8 cellular contexts compared by ENCODE assay signal in genomic region chr9:127869310-127870152, GRCh38. TPM values are rescaled to one million over a fixed set of nuclear protein-coding genes. Genes with fewer than 3 reads are reported as not detected.
DNase-seq lines count a peak whose midpoint lies in the region; ATAC-seq, FAIRE-seq and TF ChIP-seq lines count a peak whose summit lies in the region.

No MANE protein-coding gene starts in this region.

- no peak overlapping the region for H3K27ac Mint-ChIP-seq in CD4-positive, CD25-positive, alpha-beta regulatory T cell

- ATAC-seq in CD4-positive, CD25-positive, alpha-beta regulatory T cell (ENCODE audit: low read depth in 2 of 2) = peak; percentile 66 to 71
- ATAC-seq in GM12878 = peak; percentile 96
- ATAC-seq in GM21360 (IDR thresholded peaks at IDR 0.05; ENCODE audit: unreplicated experiment) = no peak

- in situ Hi-C loops in GM23248 (cut with MboI) = no loop called here
- in situ Hi-C loops in GM12878 (cut with MboI) = no loop called here

- intact Hi-C loops in GM12878 (cut with micrococcal nuclease; ENCODE audit: unreplicated experiment) = loop anchor here (1.0 to 5.0 kb wide), 5 partner anchors 51 to 365 kb away; partner anchors contain the start of genes CDK9 and TOR2A

- no peak overlapping the region for H2AFZ ChIP-seq in GM23248
- no peak overlapping the region for H2AFZ ChIP-seq in GM12878 (ENCODE audit: control insufficient read depth, low read depth, low read length)

- H3K27me3 ChIP-seq in CD4-positive, CD25-positive, alpha-beta regulatory T cell (ENCODE audit: control insufficient read depth, insufficient read depth, low read length) = no peaks in the 10 kb centered on the region
- no peaks in the 10 kb centered on the region for H3K27me3 ChIP-seq in GM23248 (replicated peaks; ENCODE audit: insufficient read depth)
- no peaks in the 10 kb centered on the region for H3K27me3 ChIP-seq in GM12878 (replicated peaks in 1 of 2; ENCODE audit: control insufficient read depth in 2 of 2, insufficient read depth in 2 of 2, low read length in 1 of 2)
- H3K27me3 ChIP-seq in iPS DF 6.9 (ENCODE audit: control insufficient read depth, insufficient read depth, low read length) = no peaks in the 10 kb centered on the region

- no peaks in the 10 kb centered on the region for H3F3A ChIP-seq in GM23248 (ENCODE audit: insufficient read depth)

- H3K9ac ChIP-seq in GM23248 = no peak overlapping the region
- no peak overlapping the region for H3K9ac ChIP-seq in GM12878 (ENCODE audit: control insufficient read depth, insufficient read depth, low read length)

- H3K9me3 Mint-ChIP-seq in CD4-positive, CD25-positive, alpha-beta regulatory T cell = no peaks in the 10 kb centered on the region

- no peak overlapping the region for H3K4me3 Mint-ChIP-seq in CD4-positive, CD25-positive, alpha-beta regulatory T cell

- DNase-seq in CD4-positive, CD25-positive, alpha-beta regulatory T cell = peak; percentile 66 to 67 (median 66)
- DNase-seq in GM23248 (peak; percentile 90), NCI-H1930 (lab: John Stamatoyannopoulos, UW) (peak; percentile 50 to 77), UCSD-AML1 (lab: John Stamatoyannopoulos, UW; ENCODE audit: unreplicated experiment) (peak; percentile 85), GM12878 (ENCODE audit: low read depth, low spot score) (no peak), iPS DF 6.9 (ENCODE audit: low read depth, low spot score) (peak; percentile 54)
- DNase-seq in stimulated activated CD4-positive, alpha-beta T cell treated with anti-CD3 and anti-CD28 coated beads, Interleukin-12 subunit alpha, Interleukin-12 subunit beta, amount 100 ng/mL, for 24 hours (ENCODE audit: low read depth in 2 of 2) = peak; percentile 61 to 84

- peaks cover 4% of the 10 kb centered on the region for H3K4me1 ChIP-seq in CD4-positive, CD25-positive, alpha-beta regulatory T cell (ENCODE audit: control insufficient read depth, insufficient read depth, low read length, poor library complexity, severe bottlenecking)
- peaks cover 8% of the 10 kb centered on the region for H3K4me1 ChIP-seq in GM23248 (ENCODE audit: insufficient read depth)
- H3K4me1 ChIP-seq in GM12878 (ENCODE audit: control insufficient read depth, insufficient read depth, low read length) = peaks cover 22% of the 10 kb centered on the region
- H3K4me1 ChIP-seq in iPS DF 6.9 (ENCODE audit: control insufficient read depth, insufficient read depth, low read length) = 0 out of 2 replicates have a peak, but pooled peaks cover 1% of the 10 kb centered on the region

- no peak for TF ChIP-seq EP300 in GM12878 (IDR thresholded peaks at IDR 0.05; ENCODE audit: borderline replicate concordance in 1 of 2, control insufficient read depth in 1 of 2, low read depth in 2 of 2, low read length in 2 of 2)

- no TSS peak for BruUV-seq in GM12878 (replicated peaks; lab: Mats Ljungman, UMichigan)

- no peaks in the 10 kb centered on the region for H3K36me3 ChIP-seq in CD4-positive, CD25-positive, alpha-beta regulatory T cell (ENCODE audit: control insufficient read depth, insufficient read depth, low read length)
- no peaks in the 10 kb centered on the region for H3K36me3 ChIP-seq in GM23248 (ENCODE audit: low read depth)
- H3K36me3 ChIP-seq in GM12878 (ENCODE audit: control insufficient read depth in 2 of 2, insufficient read depth in 2 of 2, low read length in 1 of 2) = no peaks in the 10 kb centered on the region
- H3K36me3 ChIP-seq in iPS DF 6.9 (ENCODE audit: control insufficient read depth, insufficient read depth, low read length) = peaks cover 4% of the 10 kb centered on the region; the same call in 1 of the 2 replicates

- TF ChIP-seq POLR2A in GM12878 (IDR thresholded peaks at IDR 0.05; ENCODE audit: low read depth, low read length) = no peak

- 54 to 66% methylated on average over 14 to 17 of the region's 18 CpGs for whole genome bisulfite sequencing in GM23248 (ENCODE audit: low coverage in 1 of 2, low lambda C conversion rate in 2 of 2, missing lambda C conversion rate in 2 of 2), 2 experiments
- WGBS in GM12878 (ENCODE audit: insufficient coverage, insufficient replicate concordance, low lambda C conversion rate, missing lambda C conversion rate) = 42% methylated on average over 18 of the region's 18 CpGs
- no CpG with 5 or more reads among the region's 18 CpGs for WGBS in iPS DF 6.9 (ENCODE audit: insufficient coverage, insufficient read length)

- SMC1A ChIA-PET in GM12878 (lab: Charles Lee; ENCODE audit: uncharacterized antibody, unreplicated experiment) = interaction anchor here (0.5 to 2.0 kb wide), 30 partner anchors 13 to 473 kb away, joined by 3 to 20 read pairs (median 4); partner anchors contain the start of genes CDK9, FPGS, PTRH1 and SLC2A8

- H3K27ac ChIP-seq in CD4-positive, CD25-positive, alpha-beta regulatory T cell (ENCODE audit: insufficient read depth, low read length, poor library complexity, severe bottlenecking) = no peak overlapping the region
- H3K27ac ChIP-seq in GM23248 (no peak overlapping the region), GM12878 (ENCODE audit: control insufficient read depth, insufficient read depth) (no peak overlapping the region), iPS DF 6.9 (ENCODE audit: low read length) (no peak overlapping the region)

- no peak overlapping the region for H3K4me3 ChIP-seq in CD4-positive, CD25-positive, alpha-beta regulatory T cell (ENCODE audit: low read depth, low read length)
- H3K4me3 ChIP-seq in GM23248 (no peak overlapping the region), GM12878 (no peak overlapping the region), iPS DF 6.9 (ENCODE audit: low read length) (no peak overlapping the region)

- H3K9me3 ChIP-seq in CD4-positive, CD25-positive, alpha-beta regulatory T cell (ENCODE audit: control insufficient read depth in 2 of 2, low read length in 2 of 2) = no peaks in the 10 kb centered on the region
- H3K9me3 ChIP-seq in GM23248 (ENCODE audit: low read depth) (no peaks in the 10 kb centered on the region), GM12878 (replicated peaks; ENCODE audit: control insufficient read depth, insufficient read depth, low read length) (no peaks in the 10 kb centered on the region), iPS DF 6.9 (ENCODE audit: control insufficient read depth, insufficient read depth, low read length) (no peaks in the 10 kb centered on the region)

- FAIRE-seq in GM12878 (lab: Jason Lieb, UNC) = peak; percentile 87

- peaks cover 0 to 21% (median 6%) of the 10 kb centered on the region in 4 donors for H3K4me1 Mint-ChIP-seq in CD4-positive, CD25-positive, alpha-beta regulatory T cell

- RAD21 ChIA-PET in GM12878 (lab: Charles Lee; ENCODE audit: unreplicated experiment) = interaction anchor here (0.5 to 2.8 kb wide), 26 partner anchors 10 to 344 kb away, joined by 3 to 44 read pairs (median 4); partner anchors contain the start of genes CDK9, FPGS, SH2D3C and ST6GALNAC4

- POLR2A ChIA-PET in GM12878 (lab: Charles Lee) = interaction anchor here (0.5 to 1.2 kb wide), 9 partner anchors 16 to 750 kb away, joined by 3 to 10 read pairs (median 5); partner anchors contain the start of gene TOR2A

- TF ChIP-seq CTCF in GM12878 (IDR thresholded peaks at IDR 0.05 in 2 of 3, conservative IDR thresholded peaks at IDR 0.05 in 1 of 3; ENCODE audit: control insufficient read depth in 2 of 3, extremely low read depth in 1 of 3, insufficient read depth in 1 of 3, low read depth in 3 of 3, low read length in 3 of 3) = peak; percentile 87 to 98 (median 91)

- H3K4me2 ChIP-seq in GM23248 (ENCODE audit: unreplicated experiment) (no peak overlapping the region), GM12878 (ENCODE audit: control insufficient read depth, insufficient read depth) (no peak overlapping the region)

- H4K20me1 ChIP-seq in GM23248 (ENCODE audit: insufficient read depth) (no peaks in the 10 kb centered on the region), GM12878 (ENCODE audit: control insufficient read depth, insufficient read depth) (no peaks in the 10 kb centered on the region)

- no peaks in the 10 kb centered on the region for H3K79me2 ChIP-seq in GM23248 (ENCODE audit: insufficient read depth)
- no peaks in the 10 kb centered on the region for H3K79me2 ChIP-seq in GM12878 (ENCODE audit: control insufficient read depth, insufficient read depth, low read length)

- H3K36me3 Mint-ChIP-seq in CD4-positive, CD25-positive, alpha-beta regulatory T cell = peaks cover 12% of the 10 kb centered on the region

- no peaks in the 10 kb centered on the region for H3K27me3 Mint-ChIP-seq in CD4-positive, CD25-positive, alpha-beta regulatory T cell

- no peaks in the 10 kb centered on the region for H3K9me2 ChIP-seq in GM23248 (ENCODE audit: insufficient read depth)

- CTCF ChIA-PET in GM12878 (lab: Yijun Ruan, JAX) = interaction anchor here (0.7 to 6.2 kb wide), 50 partner anchors 8 to 368 kb away, joined by 3 to 91 read pairs (median 5); partner anchors contain the start of genes AK1, CDK9, ENG and PTRH1

- peak; percentile 99 for TF ChIP-seq RAD21 in GM12878 (IDR thresholded peaks at IDR 0.05; ENCODE audit: insufficient read depth, low read depth, low read length)

RNA-seq across cellular contexts. Expression of gene AK1, which starts 7.9 kb away (rescaled TPM):
- 84.7 TPM for total RNA-seq in CD4-positive, CD25-positive, alpha-beta regulatory T cell
- under 1 TPM; 0.08 to 0.42 (median 0.25) TPM for polyA plus RNA-seq in CD4-positive, CD25-positive, alpha-beta regulatory T cell
- 51.8 and 52.9 TPM in 2 replicates for total RNA-seq in GM23248 (2014; rRNA removed; shearing (Covaris generic))
- polyA plus RNA-seq in GM23248 (2016; fragmentation: Nextera tagmentation; extraction: Ambion mirVana) (157 and 159 TPM in 2 replicates), GM12878 (2011; rRNA removed) (0.98 and 1.8 TPM in 2 replicates), GM12878 (2014; fragmentation: Illumina TruSeq; extraction: Trizol) (1.3 and 1.8 TPM in 2 replicates), GM12878 (2014; fragmentation: Nextera tagmentation; extraction: Ambion mirVana) (1 to 10 TPM in 1 of 2 experiments, under 1 TPM in 1; 0.23 to 1.4 TPM), GM12878 (2014; rRNA removed) (2.1 and 4.7 TPM in 2 replicates), GM12878 (2016; fragmentation: Nextera tagmentation; extraction: Ambion mirVana) (1 to 10 TPM; 1.4 to 2.2 TPM)
- total RNA-seq in GM12878 (2013; cell fraction: nucleolus; rRNA removed) = 1.8 and 2.4 TPM in 2 replicates
- total RNA-seq in GM12878 (2014; rRNA removed) (0.87 and 3.1 TPM in 2 replicates), GM12878 (2014; rRNA removed; fragmentation: Illumina TruSeq; extraction: Trizol) (0.14 and 1.8 TPM in 2 replicates), GM12878 (2021) (2.1 and 2.2 TPM in 2 replicates)
- polyA plus RNA-seq in GM12878 (2011; ENCODE audit: low read depth) = 1.8 TPM
- 2.5 and 3.1 TPM in 2 replicates for polyA plus RNA-seq in GM12878 (2011; cell fraction: cytosol; rRNA removed)
- 21.6 and 27.7 TPM in 2 replicates for polyA plus RNA-seq in GM12878 (2011; cell fraction: nucleus; rRNA removed)
- 5.1 and 8.4 TPM in 2 replicates for polyA plus RNA-seq in GM12878 (2012)
- 0.29 and 0.88 TPM in 2 replicates for polyA minus RNA-seq in GM12878 (2011; rRNA and poly(A)+ RNA removed)
- polyA minus RNA-seq in GM12878 (2011; cell fraction: cytosol; rRNA and poly(A)+ RNA removed) = 3.3 and 6.0 TPM in 2 replicates
- polyA minus RNA-seq in GM12878 (2011; cell fraction: nucleus; rRNA and poly(A)+ RNA removed) = 0.24 and 0.67 TPM in 2 replicates

RNA-seq across cellular contexts. Expression of gene ENG, which starts 15.1 kb away (rescaled TPM):
- total RNA-seq in CD4-positive, CD25-positive, alpha-beta regulatory T cell = 3.6 TPM
- polyA plus RNA-seq in CD4-positive, CD25-positive, alpha-beta regulatory T cell = 1 to 10 TPM in 3 of 4 donors, under 1 TPM in 1; 0.71 to 2.9 (median 1.9) TPM
- 54.5 and 57.4 TPM in 2 replicates for total RNA-seq in GM23248 (2014; rRNA removed; shearing (Covaris generic))
- polyA plus RNA-seq in GM23248 (2016; fragmentation: Nextera tagmentation; extraction: Ambion mirVana) = 226 and 232 TPM in 2 replicates
- total RNA-seq in GM12878 (2013; cell fraction: nucleolus; rRNA removed) = 4.0 and 5.4 TPM in 2 replicates
- 0.60 and 0.79 TPM in 2 replicates for total RNA-seq in GM12878 (2014; rRNA removed)
- 0.64 and 1.0 TPM in 2 replicates for total RNA-seq in GM12878 (2014; rRNA removed; fragmentation: Illumina TruSeq; extraction: Trizol)
- 9.1 and 10.1 TPM in 2 replicates for total RNA-seq in GM12878 (2021)
- polyA plus RNA-seq in GM12878 (2011; ENCODE audit: low read depth) = 1.8 TPM
- 0.16 and 0.18 TPM in 2 replicates for polyA plus RNA-seq in GM12878 (2011; rRNA removed)
- polyA plus RNA-seq in GM12878 (2011; cell fraction: cytosol; rRNA removed) = 0.37 and 0.43 TPM in 2 replicates
- polyA plus RNA-seq in GM12878 (2011; cell fraction: nucleus; rRNA removed) = 1.2 and 1.6 TPM in 2 replicates
- 4.8 and 5.9 TPM in 2 replicates for polyA plus RNA-seq in GM12878 (2012)
- polyA plus RNA-seq in GM12878 (2014; fragmentation: Illumina TruSeq; extraction: Trizol) = 0.98 and 3.0 TPM in 2 replicates
- under 1 TPM; 0.14 to 0.24 TPM for polyA plus RNA-seq in GM12878 (2014; fragmentation: Nextera tagmentation; extraction: Ambion mirVana)
- polyA plus RNA-seq in GM12878 (2014; rRNA removed) = 3.3 and 4.2 TPM in 2 replicates
- polyA plus RNA-seq in GM12878 (2016; fragmentation: Nextera tagmentation; extraction: Ambion mirVana) = 1 to 10 TPM; 4.2 to 5.0 TPM
- 0.15 and 0.41 TPM in 2 replicates for polyA minus RNA-seq in GM12878 (2011; rRNA and poly(A)+ RNA removed)
- 1.2 and 2.0 TPM in 2 replicates for polyA minus RNA-seq in GM12878 (2011; cell fraction: cytosol; rRNA and poly(A)+ RNA removed)
- polyA minus RNA-seq in GM12878 (2011; cell fraction: nucleus; rRNA and poly(A)+ RNA removed) = 0.12 and 0.67 TPM in 2 replicates

RNA-seq across cellular contexts. Expression of gene ST6GALNAC6, which starts 29.9 kb away (rescaled TPM):
- 136 TPM for total RNA-seq in CD4-positive, CD25-positive, alpha-beta regulatory T cell
- polyA plus RNA-seq in CD4-positive, CD25-positive, alpha-beta regulatory T cell = 10 to 100 TPM; 43.7 to 50.5 (median 47.9) TPM
- 78.8 and 88.0 TPM in 2 replicates for total RNA-seq in GM23248 (2014; rRNA removed; shearing (Covaris generic))
- 81.1 and 82.0 TPM in 2 replicates for polyA plus RNA-seq in GM23248 (2016; fragmentation: Nextera tagmentation; extraction: Ambion mirVana)
- total RNA-seq in GM12878 (2013; cell fraction: nucleolus; rRNA removed) = 55.6 and 55.9 TPM in 2 replicates
- 22.6 and 27.0 TPM in 2 replicates for total RNA-seq in GM12878 (2014; rRNA removed)
- 16.0 and 17.6 TPM in 2 replicates for total RNA-seq in GM12878 (2014; rRNA removed; fragmentation: Illumina TruSeq; extraction: Trizol)
- 21.1 and 23.2 TPM in 2 replicates for total RNA-seq in GM12878 (2021)
- 9.5 TPM for polyA plus RNA-seq in GM12878 (2011; ENCODE audit: low read depth)
- 13.9 and 24.6 TPM in 2 replicates for polyA plus RNA-seq in GM12878 (2011; rRNA removed)
- 28.4 and 35.1 TPM in 2 replicates for polyA plus RNA-seq in GM12878 (2011; cell fraction: cytosol; rRNA removed)
- polyA plus RNA-seq in GM12878 (2011; cell fraction: nucleus; rRNA removed) = 55.5 and 94.2 TPM in 2 replicates
- 19.0 and 22.5 TPM in 2 replicates for polyA plus RNA-seq in GM12878 (2012)
- polyA plus RNA-seq in GM12878 (2014; fragmentation: Illumina TruSeq; extraction: Trizol) = 7.2 and 16.1 TPM in 2 replicates
- polyA plus RNA-seq in GM12878 (2014; fragmentation: Nextera tagmentation; extraction: Ambion mirVana) = under 1 TPM; 0.40 to 0.48 TPM
- 24.0 and 24.7 TPM in 2 replicates for polyA plus RNA-seq in GM12878 (2014; rRNA removed)
- polyA plus RNA-seq in GM12878 (2016; fragmentation: Nextera tagmentation; extraction: Ambion mirVana) = 10 to 100 TPM; 12.6 to 12.7 TPM
- 20.8 and 26.1 TPM in 2 replicates for polyA minus RNA-seq in GM12878 (2011; rRNA and poly(A)+ RNA removed)
- polyA minus RNA-seq in GM12878 (2011; cell fraction: cytosol; rRNA and poly(A)+ RNA removed) = 4.7 and 8.0 TPM in 2 replicates
- 12.1 and 16.7 TPM in 2 replicates for polyA minus RNA-seq in GM12878 (2011; cell fraction: nucleus; rRNA and poly(A)+ RNA removed)

RNA-seq across cellular contexts. Expression of gene ST6GALNAC4, which starts 47.3 kb away (rescaled TPM):
- 31.6 TPM for total RNA-seq in CD4-positive, CD25-positive, alpha-beta regulatory T cell
- 10 to 100 TPM; 23.1 to 23.8 (median 23.7) TPM for polyA plus RNA-seq in CD4-positive, CD25-positive, alpha-beta regulatory T cell
- total RNA-seq in GM23248 (2014; rRNA removed; shearing (Covaris generic)) = 45.5 and 61.0 TPM in 2 replicates
- 33.7 and 40.1 TPM in 2 replicates for polyA plus RNA-seq in GM23248 (2016; fragmentation: Nextera tagmentation; extraction: Ambion mirVana)
- total RNA-seq in GM12878 (2013; cell fraction: nucleolus; rRNA removed) = 98.4 and 112 TPM in 2 replicates
- total RNA-seq in GM12878 (2014; rRNA removed) = 48.3 and 57.4 TPM in 2 replicates
- 20.7 and 23.7 TPM in 2 replicates for total RNA-seq in GM12878 (2014; rRNA removed; fragmentation: Illumina TruSeq; extraction: Trizol)
- total RNA-seq in GM12878 (2021) = 56.1 and 64.1 TPM in 2 replicates
- polyA plus RNA-seq in GM12878 (2011; ENCODE audit: low read depth) = 11.8 TPM
- 6.9 and 16.4 TPM in 2 replicates for polyA plus RNA-seq in GM12878 (2011; rRNA removed)
- polyA plus RNA-seq in GM12878 (2011; cell fraction: cytosol; rRNA removed) = 38.1 and 52.2 TPM in 2 replicates
- polyA plus RNA-seq in GM12878 (2011; cell fraction: nucleus; rRNA removed) = 59.2 and 59.5 TPM in 2 replicates
- 40.4 and 47.8 TPM in 2 replicates for polyA plus RNA-seq in GM12878 (2012)
- 3.0 and 13.5 TPM in 2 replicates for polyA plus RNA-seq in GM12878 (2014; fragmentation: Illumina TruSeq; extraction: Trizol)
- polyA plus RNA-seq in GM12878 (2014; fragmentation: Nextera tagmentation; extraction: Ambion mirVana) = 1 to 10 TPM; 4.2 to 6.6 TPM
- 63.2 and 68.1 TPM in 2 replicates for polyA plus RNA-seq in GM12878 (2014; rRNA removed)
- 10 to 100 TPM; 46.7 to 49.9 TPM for polyA plus RNA-seq in GM12878 (2016; fragmentation: Nextera tagmentation; extraction: Ambion mirVana)
- 23.9 and 54.0 TPM in 2 replicates for polyA minus RNA-seq in GM12878 (2011; rRNA and poly(A)+ RNA removed)
- polyA minus RNA-seq in GM12878 (2011; cell fraction: cytosol; rRNA and poly(A)+ RNA removed) = 25.1 and 31.3 TPM in 2 replicates
- 27.2 and 51.5 TPM in 2 replicates for polyA minus RNA-seq in GM12878 (2011; cell fraction: nucleus; rRNA and poly(A)+ RNA removed)

Comparison
In these comparisons a context has a peak if more than half of its experiments do, and no peak if none do; other contexts are left out.
1. RNA of gene AK1, which starts 7.9 kb away (total RNA-seq): 84.7 TPM in CD4-positive, CD25-positive, alpha-beta regulatory T cell (single experiment) and 51.8 to 52.9 TPM in GM23248; 0.14 to 3.1 TPM in GM12878; every median in the first group is over 10 times any median in the second.